ENCODE assay signal across 2 cellular contexts in genomic region chr11:1445741-1446445, GRCh38.
TF ChIP-seq lines count a peak whose summit lies in the region.

No MANE protein-coding gene starts in this region.

TF ChIP-seq in IMR-90, 13 proteins besides CTCF, POLR2A, EP300 and RAD21:
- no peak for TF ChIP-seq RFX5 (IDR thresholded peaks at IDR 0.05; ENCODE audit: low read depth, low read length)
TF ChIP-seq in IMR-90: peak in this region for 0.

TF ChIP-seq in H1, 55 proteins besides CTCF, POLR2A, EP300 and RAD21:
- no peak for TF ChIP-seq TBP (IDR thresholded peaks at IDR 0.05; ENCODE audit: low read depth, low read length)
- TF ChIP-seq ATF3 (IDR thresholded peaks at IDR 0.05; ENCODE audit: insufficient read depth, low read depth, low read length), result no peak
- no peak for TF ChIP-seq ZNF274 (IDR thresholded peaks at IDR 0.05; ENCODE audit: borderline replicate concordance, extremely low read depth, low read length)
- TF ChIP-seq CBX8 (IDR thresholded peaks at IDR 0.05; ENCODE audit: borderline replicate concordance, low read depth, low read length), result no peak
- no peak for TF ChIP-seq CBX5 (IDR thresholded peaks at IDR 0.05; ENCODE audit: low read depth, low read length)
- no peak for TF ChIP-seq CREB1 (IDR thresholded peaks at IDR 0.05)
- no peak for TF ChIP-seq MAX (IDR thresholded peaks at IDR 0.05)
- TF ChIP-seq KDM4A (IDR thresholded peaks at IDR 0.05; ENCODE audit: low read depth, low read length, severe bottlenecking), result no peak
- TF ChIP-seq JUND (IDR thresholded peaks at IDR 0.05; ENCODE audit: low read length), result no peak
- no peak for TF ChIP-seq SIX5 (IDR thresholded peaks at IDR 0.05; ENCODE audit: low read depth, low read length)
- TF ChIP-seq CHD2 (IDR thresholded peaks at IDR 0.05; ENCODE audit: low read length), result no peak
- TF ChIP-seq ASH2L (IDR thresholded peaks at IDR 0.05; ENCODE audit: low read length), result no peak
- TF ChIP-seq SP4 (IDR thresholded peaks at IDR 0.05; ENCODE audit: low read length), result no peak
- no peak for TF ChIP-seq CTBP2 (IDR thresholded peaks at IDR 0.05; ENCODE audit: borderline replicate concordance, insufficient read depth, insufficient read length, low read length)
- TF ChIP-seq FOSL1 (IDR thresholded peaks at IDR 0.05; ENCODE audit: insufficient read depth, low read depth, low read length), result no peak
- TF ChIP-seq CEBPB (IDR thresholded peaks at IDR 0.05; ENCODE audit: low read depth, low read length), result no peak
